Comparison of ENCODE assay signal across 1 cellular context in genomic region chr17:49788443-49789277, GRCh38.
TF ChIP-seq lines count a peak whose summit lies in the region.

Gene KAT7 (plus strand): TSS chr17:49788681. CDS start chr17:49788835, 154 bp downstream.

TF ChIP-seq in GM12878, 131 proteins besides CTCF, POLR2A, EP300 and RAD21 (continued from another document and continues in another):
- TF ChIP-seq SREBF2 (IDR thresholded peaks at IDR 0.05; ENCODE audit: low read length) (no peak), SUPT20H (IDR thresholded peaks at IDR 0.05; ENCODE audit: borderline replicate concordance, control insufficient read depth, low read depth, low read length) (no peak), BCL3 (IDR thresholded peaks at IDR 0.05; ENCODE audit: borderline replicate concordance, insufficient read depth, low read depth, low read length, poor library complexity, severe bottlenecking) (no peak), ATF7 (IDR thresholded peaks at IDR 0.05; ENCODE audit: low read depth) (peak; percentile 84), RUNX3 (IDR thresholded peaks at IDR 0.05; ENCODE audit: low read length) (peak; percentile 29; the same call in 1 of the 2 replicates), NR2F1 (conservative IDR thresholded peaks at IDR 0.05) (0 out of 2 replicates have a peak, but pooled peaks have one; percentile 20), ELK1 (IDR thresholded peaks at IDR 0.05; ENCODE audit: low read depth, low read length) (peak; percentile 95), IRF5 (IDR thresholded peaks at IDR 0.05; ENCODE audit: borderline replicate concordance) (no peak), HDAC2 (IDR thresholded peaks at IDR 0.05) (no peak), CEBPB (IDR thresholded peaks at IDR 0.05; ENCODE audit: borderline replicate concordance in 1 of 2, low read depth in 2 of 2, low read length in 2 of 2) (no peak), ZNF592 (IDR thresholded peaks at IDR 0.05) (no peak), RELA (IDR thresholded peaks at IDR 0.05; ENCODE audit: borderline replicate concordance, partially characterized antibody) (no peak), NFXL1 (IDR thresholded peaks at IDR 0.05; ENCODE audit: borderline replicate concordance) (no peak), ATF2 (IDR thresholded peaks at IDR 0.05; ENCODE audit: low read length) (no peak), NFIC (IDR thresholded peaks at IDR 0.05; ENCODE audit: low read depth, low read length) (no peak), SP1 (IDR thresholded peaks at IDR 0.05; ENCODE audit: low read depth, low read length) (peak; percentile 99), BHLHE40 (IDR thresholded peaks at IDR 0.05; ENCODE audit: borderline replicate concordance in 1 of 2, low read depth in 2 of 2, low read length in 1 of 2) (peak; percentile 74 to 88; a peak in 3 of 4 replicates), ZNF207 (IDR thresholded peaks at IDR 0.05; ENCODE audit: borderline replicate concordance) (peak; percentile 85), ZNF217 (IDR thresholded peaks at IDR 0.05) (no peak), YBX1 (IDR thresholded peaks at IDR 0.05) (no peak), KLF5 (IDR thresholded peaks at IDR 0.05; ENCODE audit: partially characterized antibody) (peak; percentile 49), MYC (IDR thresholded peaks at IDR 0.05; ENCODE audit: insufficient read depth, insufficient read length, insufficient replicate concordance, low read length, severe bottlenecking) (peak; percentile 15), CREM (IDR thresholded peaks at IDR 0.05; ENCODE audit: low read depth) (peak; percentile 97), ZBTB11 (CRISPR knock-in tag; IDR thresholded peaks at IDR 0.05) (no peak), BMI1 (IDR thresholded peaks at IDR 0.05; ENCODE audit: borderline replicate concordance) (no peak), POLR2AphosphoS2 (IDR thresholded peaks at IDR 0.05; ENCODE audit: low read depth, low read length) (peak; percentile 90), CUX1 (IDR thresholded peaks at IDR 0.05; ENCODE audit: insufficient replicate concordance, low read depth, low read length) (no peak), ZBED1 (IDR thresholded peaks at IDR 0.05; ENCODE audit: borderline replicate concordance) (no peak), BACH1 (IDR thresholded peaks at IDR 0.05; ENCODE audit: borderline replicate concordance) (peak; percentile 87), TAF1 (IDR thresholded peaks at IDR 0.05; ENCODE audit: borderline replicate concordance, low read depth, low read length) (peak; percentile 86), PAX8 (IDR thresholded peaks at IDR 0.05) (no peak), KAT2A (conservative IDR thresholded peaks at IDR 0.05; ENCODE audit: control insufficient read depth, low read depth, low read length) (no peak), IRF3 (IDR thresholded peaks at IDR 0.05) (peak; percentile 99), MAX (IDR thresholded peaks at IDR 0.05; ENCODE audit: low read depth, low read length) (no peak; the same call in 1 of the 2 replicates), RELB (IDR thresholded peaks at IDR 0.05; ENCODE audit: low read depth) (0 out of 2 replicates have a peak, but pooled peaks have one; percentile 38), LARP7 (IDR thresholded peaks at IDR 0.05) (peak; percentile 99), RAD51 (IDR thresholded peaks at IDR 0.05) (peak; percentile 94), NRF1 (conservative IDR thresholded peaks at IDR 0.05; ENCODE audit: low read depth, low read length) (peak; percentile 75)
